In the genomic region with DNA sequence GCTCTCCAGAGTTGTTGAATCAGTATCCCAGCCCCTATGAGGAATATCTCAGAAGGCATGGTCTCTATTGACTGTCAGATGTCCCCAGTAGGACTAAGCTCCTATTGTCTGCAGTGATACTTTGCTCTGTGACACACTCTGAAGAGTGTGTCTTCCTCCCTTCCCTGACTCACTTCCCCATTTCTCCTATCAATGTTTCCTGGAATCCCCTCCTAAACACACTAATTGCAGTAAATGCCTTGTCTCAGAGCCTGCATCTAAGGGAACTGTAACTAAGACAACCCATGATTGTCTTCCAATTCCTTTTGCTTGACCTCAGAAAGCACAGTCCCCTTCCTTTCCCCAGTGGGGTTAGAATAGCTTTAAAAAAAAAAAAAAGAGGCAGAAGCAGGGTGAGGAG, we compare ENCODE assay signal across 15 cellular contexts.
"Had no signal": no experiment of that assay in that cellular context is flagged by ENCODE, and none has a peak within 500 bp of the region (broad histone marks: within the 10 kb centered on the region; RNA-seq: fewer than 3 reads in every experiment).

No MANE protein-coding gene starts in this region.

- H3K9me3 ChIP-seq: tibial artery, vagina had no signal

- H3K36me3 ChIP-seq: cardiac muscle cell, tibial artery, vagina, WERI-Rb-1 had no signal

- DNase-seq: activated CD4-positive, alpha-beta memory T cell treated with anti-CD3 and anti-CD28 coated beads for 36 hours; activated CD8-positive, alpha-beta memory T cell treated with anti-CD3 and anti-CD28 coated beads, Interleukin-2, amount 10 ng/mL, durations not matched to agents 7 days and 5 days; activated naive CD4-positive, alpha-beta T cell treated with anti-CD3 and anti-CD28 coated beads, Interleukin-2, amount 50 U/mL, for 16 hours; activated T-cell treated with anti-CD3 and anti-CD28 coated beads, Interleukin-2, amount 50 U/mL, for 1 hour; naive B cell; posterior cingulate gyrus; stimulated activated CD4-positive, alpha-beta T cell treated with anti-CD3 and anti-CD28 coated beads, Interleukin-2, amount 100 ng/mL, for 48 hours; tibial artery; WERI-Rb-1 had no signal

- FAIRE-seq: endometrium, islet of Langerhans had no signal

- ATAC-seq: activated CD8-positive, alpha-beta memory T cell treated with anti-CD3 and anti-CD28 coated beads, Interleukin-2, amount 10 ng/mL, durations not matched to agents 7 days and 5 days; esophagus mucosa; stimulated activated memory B cell treated with anti-CD40 and anti-IgM and Interleukin-4, amounts not matched to agents 10 μg/mL and 1 μg/mL and 100 μg/mL, for 72 hours had no signal

- H3K4me3 ChIP-seq: cardiac muscle cell, tibial artery, vagina had no signal

- H3K27me3 ChIP-seq: tibial artery, vagina had no signal

- H3K27ac ChIP-seq: cardiac muscle cell, tibial artery, vagina, WERI-Rb-1 had no signal
